11 cellular contexts compared by ENCODE assay signal in the genomic region with DNA sequence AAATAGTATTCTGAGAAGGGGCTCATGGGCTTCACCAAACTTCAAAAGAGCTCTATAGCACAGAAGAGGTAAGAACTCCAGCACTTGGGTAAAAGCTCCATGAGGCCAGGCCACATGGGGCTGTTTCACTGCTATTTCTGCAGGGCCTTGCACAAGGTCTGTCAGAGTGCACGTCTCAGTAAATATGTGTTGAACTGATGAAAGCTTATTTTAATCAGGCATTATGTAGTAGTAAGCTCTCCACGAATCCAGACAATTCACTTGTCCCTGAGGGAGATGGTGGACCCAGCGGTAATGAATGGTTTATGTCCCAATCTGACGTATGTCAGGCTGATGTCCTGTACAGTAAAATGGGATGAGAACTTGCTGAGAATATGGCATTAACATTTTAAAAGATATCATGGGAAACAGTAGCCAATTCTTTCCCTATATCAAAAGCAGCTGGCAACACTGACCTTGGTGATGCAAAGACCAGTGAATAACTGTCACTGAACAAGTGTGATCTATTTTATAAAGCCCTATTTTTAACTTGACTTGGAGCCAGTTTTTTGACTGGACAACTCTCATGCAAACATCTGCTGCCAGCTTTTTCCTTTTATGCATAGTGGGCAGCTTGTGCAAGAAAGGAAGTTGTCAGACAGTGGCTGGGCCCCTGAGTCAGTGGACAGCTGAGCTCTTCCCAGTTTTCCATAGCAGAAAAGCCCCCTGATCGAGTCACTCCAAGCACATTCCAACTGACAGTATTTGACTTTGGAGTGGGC.
A peak's percentile ranks its signal among the peaks of the same experiment; 100 is the strongest.
DNase-seq lines count a peak whose midpoint lies in the region; ATAC-seq and TF ChIP-seq lines count a peak whose summit lies in the region.
"Had no signal": no experiment of that assay in that cellular context is flagged by ENCODE, and none has a peak within 500 bp of the region (broad histone marks: within the 10 kb centered on the region; RNA-seq: fewer than 3 reads in every experiment).

No MANE protein-coding gene starts in this region.

- H3K36me3 Mint-ChIP-seq in activated CD8-positive, alpha-beta T cell treated with anti-CD3 and anti-CD28 coated beads for 36 hours (ENCODE audit: low read depth) = no peaks in the 10 kb centered on the region
- H3K36me3 Mint-ChIP-seq: brain had no signal

- H3K27me3 ChIP-seq in brain microvascular endothelial cell (replicated peaks) (no peaks in the 10 kb centered on the region), tibial artery (no peaks in the 10 kb centered on the region)

- no peaks in the 10 kb centered on the region for H3K9me3 Mint-ChIP-seq in activated CD8-positive, alpha-beta T cell treated with anti-CD3 and anti-CD28 coated beads for 36 hours

- TF ChIP-seq CTCF in brain microvascular endothelial cell (IDR thresholded peaks at IDR 0.05; ENCODE audit: low read depth, low read length, missing control alignments) (no peak), tibial artery (IDR thresholded peaks at IDR 0.05) (no peak)
- TF ChIP-seq CTCF in activated CD8-positive, alpha-beta T cell treated with anti-CD3 and anti-CD28 coated beads for 36 hours (IDR thresholded peaks at IDR 0.05) = no peak

- no peak for ATAC-seq in activated CD8-positive, alpha-beta T cell treated with anti-CD3 and anti-CD28 coated beads for 36 hours
- ATAC-seq in GM18907 (IDR thresholded peaks at IDR 0.05; ENCODE audit: unreplicated experiment) = no peak

- no peaks in the 10 kb centered on the region for H3K27me3 Mint-ChIP-seq in activated CD8-positive, alpha-beta T cell treated with anti-CD3 and anti-CD28 coated beads for 36 hours

- intact Hi-C loops in tibial artery (cut with DNase I; ENCODE audit: low total_unique reads) = no loop called here
- intact Hi-C loops in activated CD8-positive, alpha-beta T cell treated with anti-CD3 and anti-CD28 coated beads for 36 hours (cut with micrococcal nuclease) = no loop called here

- H3K4me3 Mint-ChIP-seq in activated CD8-positive, alpha-beta T cell treated with anti-CD3 and anti-CD28 coated beads for 36 hours = no peak overlapping the region
- H3K4me3 Mint-ChIP-seq: brain had no signal

- in situ Hi-C loops in brain microvascular endothelial cell (cut with HindIII; ENCODE audit: low pct_ligation_motif_present, low sequenced_read_pairs) = no loop called here

- POLR2A ChIA-PET in activated CD8-positive, alpha-beta T cell treated with anti-CD3 and anti-CD28 coated beads for 36 hours (lab: Charles Lee) = no interaction called here

- peaks cover 0 to 32% (median 16%) of the 10 kb centered on the region in 4 donors for H3K4me1 ChIP-seq in tibial artery

- CTCF ChIA-PET in activated CD8-positive, alpha-beta T cell treated with anti-CD3 and anti-CD28 coated beads for 36 hours (lab: Charles Lee) = no interaction called here

- H3K36me3 ChIP-seq in brain microvascular endothelial cell (replicated peaks) (no peaks in the 10 kb centered on the region), tibial artery (no peaks in the 10 kb centered on the region)

- no peaks in the 10 kb centered on the region for H3K9me3 ChIP-seq in tibial artery

- no peaks in the 10 kb centered on the region for H3K4me1 Mint-ChIP-seq in activated CD8-positive, alpha-beta T cell treated with anti-CD3 and anti-CD28 coated beads for 36 hours (ENCODE audit: low read depth)

- H3K4me3 ChIP-seq in brain microvascular endothelial cell (ENCODE audit: low read depth, low read length) = no peak overlapping the region
- no peak overlapping the region for H3K4me3 ChIP-seq in tibial artery

- H3K27ac Mint-ChIP-seq in activated CD8-positive, alpha-beta T cell treated with anti-CD3 and anti-CD28 coated beads for 36 hours = no peak overlapping the region

- peak overlapping the region; percentile 24 for H3K27ac ChIP-seq in brain microvascular endothelial cell
- peak overlapping the region; percentile 81 to 84 for H3K27ac ChIP-seq in tibial artery

- peak; percentile 83 for DNase-seq in HS-5 (ENCODE audit: low read depth)
- no peak for DNase-seq in brain microvascular endothelial cell
- peak; percentile 59 for DNase-seq in iris pigment epithelial cell (ENCODE audit: low read depth)
- DNase-seq in tibial artery = peak in 1 of 2 donors; percentile 52
- DNase-seq in ecto neural progenitor cell (ENCODE audit: low spot score) = no peak
- no peak for DNase-seq in activated CD8-positive, alpha-beta T cell treated with anti-CD3 and anti-CD28 coated beads for 36 hours
- DNase-seq in middle frontal gyrus (ENCODE audit: extremely low spot score, low spot score) = no peak
- DNase-seq: activated CD4-positive, alpha-beta T cell treated with anti-CD3 and anti-CD28 coated beads, Interleukin-2, amount 50 U/mL, for 4 hours; retina had no signal

Comparison
In these comparisons a context has a peak if more than half of its experiments do, and no peak if none do; other contexts are left out.
1. DNase-seq: peak in HS-5 (single experiment) and iris pigment epithelial cell (single experiment); none in brain microvascular endothelial cell (single experiment), ecto neural progenitor cell (single experiment), activated CD8-positive, alpha-beta T cell treated with anti-CD3 and anti-CD28 coated beads for 36 hours (single experiment) and middle frontal gyrus (single experiment).